8 cellular contexts compared by ENCODE assay signal in the genomic region with DNA sequence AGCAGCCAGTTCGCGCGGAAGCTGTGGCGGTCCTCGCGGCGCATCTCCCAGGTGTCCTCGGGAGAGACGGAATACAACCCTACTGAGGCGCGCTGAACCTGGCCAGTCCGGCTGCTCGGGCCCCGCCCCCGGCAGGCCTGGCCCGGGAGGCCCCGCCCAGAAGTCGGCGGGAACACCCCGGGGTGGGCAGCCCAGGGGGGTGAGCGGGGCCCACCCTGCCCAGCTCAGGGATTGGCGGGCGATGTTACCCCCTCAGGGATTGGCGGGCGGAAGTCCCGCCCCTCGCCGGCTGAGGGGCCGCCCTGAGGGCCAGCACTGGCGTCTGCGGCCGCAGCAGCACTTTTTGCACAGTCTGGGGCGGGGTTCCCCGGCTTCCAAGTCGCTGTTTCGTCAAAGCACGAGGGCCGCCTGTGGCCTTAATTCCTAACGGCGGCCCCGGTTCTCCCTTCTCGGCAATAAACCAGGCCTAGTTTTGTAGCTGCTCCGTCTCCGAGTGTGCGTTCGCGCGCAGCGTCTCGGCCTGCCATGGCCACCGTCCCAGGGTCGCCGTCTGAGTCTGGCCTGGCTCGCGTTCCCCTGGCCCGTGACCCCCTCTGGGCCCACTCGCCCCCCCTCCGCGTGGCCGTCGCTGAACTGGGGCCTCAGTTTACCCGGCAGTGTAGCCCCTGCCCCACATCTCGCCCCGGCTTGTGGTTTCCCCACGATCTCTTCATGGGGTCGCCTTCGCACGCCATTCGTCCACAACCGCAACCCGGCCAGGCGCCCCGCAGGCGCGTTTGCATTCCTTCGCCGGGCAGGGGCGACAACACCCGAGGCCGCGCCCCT. TPM values are rescaled to one million over a fixed set of nuclear protein-coding genes. Genes with fewer than 3 reads are reported as not detected.
A peak's percentile ranks its signal among the peaks of the same experiment; 100 is the strongest.
DNase-seq lines count a peak whose midpoint lies in the region; ATAC-seq and TF ChIP-seq lines count a peak whose summit lies in the region.

No MANE protein-coding gene starts in this region.

- peak overlapping the region in 57 of 59 donors; percentile 14 to 90 (median 83) for H3K27ac ChIP-seq in dorsolateral prefrontal cortex

- DNase-seq in COR-L47 (lab: John Stamatoyannopoulos, UW) (peak; percentile 71), NCI-H1105 (lab: John Stamatoyannopoulos, UW) (peak; percentile 87), dorsolateral prefrontal cortex (peak; percentile 78 to 95 (median 87)), lower leg skin (ENCODE audit: low spot score in 2 of 2) (peak; percentile 81 to 97), NCI-H1436 (lab: John Stamatoyannopoulos, UW) (no peak)
- DNase-seq in activated CD4-positive, alpha-beta T cell treated with anti-CD3 and anti-CD28 coated beads, Interleukin-2, amount 50 U/mL, for 24 hours (ENCODE audit: low read depth in 1 of 2, low spot score in 1 of 2), result peak; percentile 33 to 56
- DNase-seq in stimulated activated CD4-positive, alpha-beta T cell treated with anti-CD3 and anti-CD28 coated beads, Interleukin-4, amount 100 ng/mL, for 24 hours, result peak; percentile 57

- WGBS in lower leg skin, 2 donors, result 8% methylated on average over 51 to 68 of the region's 81 CpGs

- intact Hi-C loops in dorsolateral prefrontal cortex (cut with DNase I), result loop anchor here (10.0 kb wide), 1 partner anchor 155 kb away; a partner anchor contains a TSS
- intact Hi-C loops in lower leg skin (cut with DNase I; ENCODE audit: low total_unique reads), result no loop called here

- TF ChIP-seq POLR2A in lower leg skin (IDR thresholded peaks at IDR 0.05), result no peak

- H3K4me3 ChIP-seq in dorsolateral prefrontal cortex (peak overlapping the region; percentile 41 to 98 (median 80)), lower leg skin (ENCODE audit: low read depth, poor library complexity, severe bottlenecking) (peak overlapping the region; percentile 12)

- H3K27me3 ChIP-seq in dorsolateral prefrontal cortex, result no peaks in the 10 kb centered on the region

- ATAC-seq in GM21529 (IDR thresholded peaks at IDR 0.05; ENCODE audit: unreplicated experiment), result peak; percentile 84

- TF ChIP-seq CTCF in dorsolateral prefrontal cortex (IDR thresholded peaks at IDR 0.05 in 54 of 56, conservative IDR thresholded peaks at IDR 0.05 in 2 of 56; ENCODE audit: low read depth in 1 of 56, partially characterized antibody in 56 of 56) (peak in 22 of 56 donors; percentile 5 to 43 (median 25)), lower leg skin (IDR thresholded peaks at IDR 0.05) (no peak)

RNA-seq across cellular contexts. Expression of a gene that starts 30.0 kb away (rescaled TPM):
- total RNA-seq in dorsolateral prefrontal cortex, result 10 to 100 TPM in 112 of 120 experiments, 1 to 10 TPM in 8; 8.2 to 41.7 (median 16.9) TPM
- total RNA-seq in lower leg skin, result 100 to 1,000 TPM; 176 to 519 (median 217) TPM

RNA-seq across cellular contexts. Expression of a gene that starts 32.9 kb away (rescaled TPM):
- 10 to 100 TPM; 30.9 to 54.9 (median 40.5) TPM for total RNA-seq in dorsolateral prefrontal cortex
- 100 to 1,000 TPM in 1 of 4 donors, 10 to 100 TPM in 3; 64.6 to 101 (median 82.5) TPM for total RNA-seq in lower leg skin

Comparison
In these comparisons a context has a peak if more than half of its experiments do, and no peak if none do; other contexts are left out.
1. RNA of a gene that starts 30.0 kb away (total RNA-seq): 176 to 519 TPM in lower leg skin; 8.2 to 41.7 TPM in dorsolateral prefrontal cortex; every median in the first group is over 4 times any median in the second.